ENCODE assay signal across 18 cellular contexts in genomic region chr2:28436525-28437051, GRCh38. TPM values are rescaled to one million over a fixed set of nuclear protein-coding genes. Genes with fewer than 3 reads are reported as not detected.
A peak's percentile ranks its signal among the peaks of the same experiment; 100 is the strongest.
DNase-seq lines count a peak whose midpoint lies in the region; ATAC-seq, FAIRE-seq and TF ChIP-seq lines count a peak whose summit lies in the region.
"Had no signal": no experiment of that assay in that cellular context is flagged by ENCODE, and none has a peak within 500 bp of the region (broad histone marks: within the 10 kb centered on the region; RNA-seq: fewer than 3 reads in every experiment).

No MANE protein-coding gene starts in this region.

- peaks cover 39% of the 10 kb centered on the region for H3K4me1 ChIP-seq in PC-9 (replicated peaks; ENCODE audit: insufficient read depth)
- peaks cover 19 to 24% of the 10 kb centered on the region in 2 donors for H3K4me1 ChIP-seq in kidney (ENCODE audit: control insufficient read depth in 1 of 2, insufficient read depth in 1 of 2, low read depth in 1 of 2, low read length in 2 of 2)
- H3K4me1 ChIP-seq in small intestine (ENCODE audit: control insufficient read depth in 2 of 2, insufficient read depth in 1 of 2, low read depth in 1 of 2, low read length in 1 of 2), result peaks cover 5 to 7% of the 10 kb centered on the region in 2 donors
- H3K4me1 ChIP-seq in stomach, result peaks cover 0 to 11% (median 0%) of the 10 kb centered on the region in 4 donors
- H3K4me1 ChIP-seq: ascending aorta had no signal

- H3K36me3 ChIP-seq in PC-9 (ENCODE audit: low read depth) (no peaks in the 10 kb centered on the region; the same call in 1 of the 2 replicates), kidney (ENCODE audit: control insufficient read depth in 1 of 2, insufficient read depth in 2 of 2, low read length in 2 of 2) (no peaks in the 10 kb centered on the region), small intestine (ENCODE audit: control insufficient read depth in 2 of 2, insufficient read depth in 2 of 2, low read length in 2 of 2) (no peaks in the 10 kb centered on the region), stomach (no peaks in the 10 kb centered on the region)
- H3K36me3 ChIP-seq: ascending aorta had no signal

- H3K4me3 ChIP-seq in PC-9 (peak overlapping the region; percentile 27; the same call in 1 of the 2 replicates), kidney (ENCODE audit: low read length in 2 of 2) (no peak overlapping the region), small intestine (ENCODE audit: low read depth in 1 of 2, low read length in 2 of 2) (no peak overlapping the region), stomach (no peak overlapping the region)
- H3K4me3 ChIP-seq: ascending aorta had no signal

- H3K4me2 ChIP-seq in PC-9, result peak overlapping the region; percentile 65

- CTCF ChIA-PET in PC-9 (lab: Charles Lee), result interaction anchor here (0.6 kb wide), 1 partner anchor 522 kb away, joined by 3 read pairs; no protein-coding TSS in a partner anchor

- 22 to 63% (median 44%) methylated on average over 17 of the region's 17 CpGs for WGBS in small intestine, 3 donors
- 65 to 75% (median 72%) methylated on average over 14 to 17 of the region's 17 CpGs for WGBS in stomach, 5 donors

- H4K20me1 ChIP-seq in PC-9 (ENCODE audit: insufficient read depth), result no peaks in the 10 kb centered on the region

- no peak for TF ChIP-seq POLR2A in stomach (IDR thresholded peaks at IDR 0.05)

- H3K4me3 Mint-ChIP-seq in naive thymus-derived CD8-positive, alpha-beta T cell, result no peak overlapping the region
- H3K4me3 Mint-ChIP-seq: activated T-helper 1 cell treated with anti-CD3 and anti-CD28 coated beads, Interleukin-12 subunit alpha, Interleukin-12 subunit beta, Interleukin-2, Interleukin-4 antibody, amounts not matched to agents 30 ng/mL and 10 ng/mL and 1 ng/mL, durations not matched to agents 14 hours and 24 hours and 36 hours; immature natural killer cell; nephron progenitor cell; T-helper 1 cell treated with Interleukin-12 subunit alpha and Interleukin-12 subunit beta and Interleukin-4 antibody, amounts not matched to agents 30 μg/mL and 1 μg/mL, for 36 hours had no signal

- H3K79me2 ChIP-seq in PC-9 (ENCODE audit: low read depth), result no peaks in the 10 kb centered on the region

- peaks cover 29% of the 10 kb centered on the region; the same call in 1 of the 2 replicates for H3F3A ChIP-seq in PC-9 (ENCODE audit: insufficient read depth, low read depth)

- intact Hi-C loops in PC-9 (cut with micrococcal nuclease; ENCODE audit: unreplicated experiment) (loop anchor here (1.0 to 10.0 kb wide), 4 partner anchors 13 to 318 kb away; partner anchors contain the start of gene PPP1CB), kidney (cut with DNase I) (no loop called here), stomach (cut with DNase I; ENCODE audit: low total_unique reads) (no loop called here)

- H3K36me3 Mint-ChIP-seq in naive thymus-derived CD8-positive, alpha-beta T cell, result peaks cover 0 to 6% (median 0%) of the 10 kb centered on the region in 3 donors
- H3K36me3 Mint-ChIP-seq: immature natural killer cell had no signal

- no peaks in the 10 kb centered on the region for H3K27me3 ChIP-seq in PC-9 (ENCODE audit: insufficient read depth, low read depth)
- H3K27me3 ChIP-seq in small intestine (ENCODE audit: control insufficient read depth in 2 of 2, insufficient read depth in 2 of 2, low read length in 2 of 2), result no peaks in the 10 kb centered on the region
- no peaks in the 10 kb centered on the region for H3K27me3 ChIP-seq in stomach
- H3K27me3 ChIP-seq: ascending aorta had no signal

- H2AFZ ChIP-seq in PC-9, result 0 out of 2 replicates have a peak overlapping the region, but pooled peaks have one; percentile 20

- H3K9me2 ChIP-seq in PC-9 (ENCODE audit: insufficient read depth), result no peaks in the 10 kb centered on the region

- no peak for TF ChIP-seq EP300 in stomach (IDR thresholded peaks at IDR 0.05)

- TF ChIP-seq CTCF in PC-9 (conservative IDR thresholded peaks at IDR 0.05) (no peak), kidney (IDR thresholded peaks at IDR 0.05; ENCODE audit: borderline replicate concordance, extremely low read depth, insufficient read depth) (no peak), stomach (IDR thresholded peaks at IDR 0.05) (no peak)

- FAIRE-seq in kidney (lab: Jason Lieb, UNC) (no peak), small intestine (lab: Jason Lieb, UNC) (no peak)

- H3K9ac ChIP-seq in kidney (ENCODE audit: low read length in 2 of 2), result peak overlapping the region in 1 of 2 donors; percentile 26

- no peak overlapping the region for H3K27ac Mint-ChIP-seq in naive thymus-derived CD8-positive, alpha-beta T cell
- H3K27ac Mint-ChIP-seq: activated T-helper 1 cell treated with anti-CD3 and anti-CD28 coated beads, Interleukin-12 subunit alpha, Interleukin-12 subunit beta, Interleukin-2, Interleukin-4 antibody, amounts not matched to agents 30 ng/mL and 10 ng/mL and 1 ng/mL, durations not matched to agents 14 hours and 24 hours and 36 hours; nephron progenitor cell; T-helper 1 cell treated with Interleukin-12 subunit alpha and Interleukin-12 subunit beta and Interleukin-4 antibody, amounts not matched to agents 30 μg/mL and 1 μg/mL, for 36 hours had no signal

- POLR2A ChIA-PET in PC-9 (lab: Charles Lee; ENCODE audit: unreplicated experiment), result interaction anchor here (0.5 to 1.4 kb wide), 2 partner anchors 28 to 56 kb away, joined by 3 to 13 read pairs; no protein-coding TSS in a partner anchor
- POLR2A ChIA-PET in naive thymus-derived CD8-positive, alpha-beta T cell (lab: Charles Lee), result no interaction called here

- H3K27ac ChIP-seq in PC-9, result peak overlapping the region; percentile 93
- H3K27ac ChIP-seq in kidney (ENCODE audit: low read depth in 2 of 2, low read length in 2 of 2), result peak overlapping the region; percentile 49 to 86
- peak overlapping the region in 1 of 2 donors; percentile 82 for H3K27ac ChIP-seq in small intestine (ENCODE audit: low read depth in 1 of 2, low read length in 1 of 2)
- no peak overlapping the region for H3K27ac ChIP-seq in stomach
- H3K27ac ChIP-seq: ascending aorta had no signal

- H3K27me3 Mint-ChIP-seq in naive thymus-derived CD8-positive, alpha-beta T cell, result no peaks in the 10 kb centered on the region

- H3K9me3 Mint-ChIP-seq in naive thymus-derived CD8-positive, alpha-beta T cell, result peaks cover 0 to 10% (median 0%) of the 10 kb centered on the region in 9 donors

- H3K4me1 Mint-ChIP-seq in naive thymus-derived CD8-positive, alpha-beta T cell, result peaks cover 0 to 26% (median 6%) of the 10 kb centered on the region in 4 donors

- peaks cover 7% of the 10 kb centered on the region for H3K9me3 ChIP-seq in PC-9 (ENCODE audit: insufficient read depth, low read depth)
- peaks cover 0 to 6% of the 10 kb centered on the region in 2 donors for H3K9me3 ChIP-seq in kidney (ENCODE audit: control insufficient read depth in 1 of 2, low read length in 2 of 2)
- H3K9me3 ChIP-seq in small intestine (ENCODE audit: control insufficient read depth, low read depth), result no peaks in the 10 kb centered on the region
- peaks cover 0 to 8% (median 4%) of the 10 kb centered on the region in 4 donors for H3K9me3 ChIP-seq in stomach
- H3K9me3 ChIP-seq: ascending aorta had no signal

- ATAC-seq in naive thymus-derived CD8-positive, alpha-beta T cell, result no peak
- ATAC-seq: HCT116 had no signal

- BruUV-seq in PC-9 (replicated peaks; lab: Mats Ljungman, UMichigan), result no TSS peak

- DNase-seq in DMS 273 (lab: John Stamatoyannopoulos, UW; ENCODE audit: unreplicated experiment), result peak; percentile 29
- DNase-seq in DMS 273 treated with DMSO at 0.1 percent for 48 hours (lab: John Stamatoyannopoulos, UW), result no peak
- peak; percentile 97 to 98 for DNase-seq in PC-9
- DNase-seq in kidney, result peak; percentile 91
- peak; percentile 74 for DNase-seq in small intestine
- no peak for DNase-seq in stomach
- no peak for DNase-seq in naive thymus-derived CD8-positive, alpha-beta T cell
- no peak for DNase-seq in NCI-H1105 (lab: John Stamatoyannopoulos, UW)
- DNase-seq: 8988T; activated CD4-positive, alpha-beta T cell treated with anti-CD3 and anti-CD28 coated beads, Interleukin-2, amount 50 U/mL, for 1 hour; foreskin melanocyte; immature natural killer cell; nephron progenitor cell; OCI-M1 had no signal

RNA-seq across cellular contexts. Expression of gene FOSL2, which starts 43.9 kb away (rescaled TPM):
- total RNA-seq in PC-9 (2021) (46.0 and 60.0 TPM in 2 replicates), kidney (149 TPM), stomach (100 to 1,000 TPM in 3 of 5 donors, 10 to 100 TPM in 2; 50.1 to 227 (median 113) TPM)
- polyA plus RNA-seq in kidney (ENCODE audit: insufficient read depth, low read depth, low replicate concordance) (20.6 TPM), small intestine (10 to 100 TPM; 29.2 to 41.4 (median 40.0) TPM), stomach (10 to 100 TPM; 24.4 to 40.8 (median 27.6) TPM)
- 1 to 10 TPM; 1.2 to 1.6 TPM for total RNA-seq in naive thymus-derived CD8-positive, alpha-beta T cell
- polyA plus RNA-seq in naive thymus-derived CD8-positive, alpha-beta T cell, result 1 to 10 TPM in 1 of 3 donors, under 1 TPM in 2; 0.46 to 6.5 (median 0.85) TPM

RNA-seq across cellular contexts. Expression of gene PLB1, which starts 59.3 kb away (rescaled TPM):
- total RNA-seq in PC-9 (2021) (1.7 and 2.7 TPM in 2 replicates), kidney (6.8 TPM), stomach (10 to 100 TPM in 1 of 5 donors, 1 to 10 TPM in 3, under 1 TPM in 1; 0.45 to 18.8 (median 5.3) TPM)
- polyA plus RNA-seq in kidney (ENCODE audit: insufficient read depth, low read depth, low replicate concordance) (0.95 TPM), small intestine (1 to 10 TPM in 1 of 3 donors, under 1 TPM in 2; 0.45 to 1.3 (median 0.81) TPM), stomach (1 to 10 TPM; 1.4 to 3.8 (median 3.1) TPM)
- total RNA-seq in naive thymus-derived CD8-positive, alpha-beta T cell, result under 1 TPM in 1 of 2 experiments, not detected in 1; 0.34 TPM
- polyA plus RNA-seq in naive thymus-derived CD8-positive, alpha-beta T cell, result under 1 TPM in 2 of 3 donors, not detected in 1; 0.29 to 0.34 TPM

Comparison
In these comparisons a context has a peak if more than half of its experiments do, and no peak if none do; other contexts are left out.
1. DNase-seq: peak in DMS 273 (single experiment), PC-9 (2 of 2), kidney (single experiment) and small intestine (single experiment); none in DMS 273 treated with DMSO at 0.1 percent for 48 hours (single experiment), stomach (single experiment), naive thymus-derived CD8-positive, alpha-beta T cell (0 of 10) and NCI-H1105 (single experiment).
2. H3K27ac ChIP-seq: peak in PC-9 (single experiment) and kidney (2 of 2); none in stomach (0 of 5).
3. RNA of gene FOSL2, which starts 43.9 kb away (total RNA-seq): 149 TPM in kidney (single experiment), 50.1 to 227 TPM in stomach and 46.0 to 60.0 TPM in PC-9; 1.2 to 1.6 TPM in naive thymus-derived CD8-positive, alpha-beta T cell; every median in the first group is over 10 times any median in the second.